9 cellular contexts compared by ENCODE assay signal in genomic region chr5:1930880-1931589, GRCh38. TPM values are rescaled to one million over a fixed set of nuclear protein-coding genes. Genes with fewer than 3 reads are reported as not detected.
DNase-seq lines count a peak whose midpoint lies in the region; ATAC-seq and TF ChIP-seq lines count a peak whose summit lies in the region.
"Had no signal": no experiment of that assay in that cellular context is flagged by ENCODE, and none has a peak within 500 bp of the region (broad histone marks: within the 10 kb centered on the region; RNA-seq: fewer than 3 reads in every experiment).

No MANE protein-coding gene starts in this region.

- H2AFZ ChIP-seq in MM.1S (ENCODE audit: low read length): no peak overlapping the region

- intact Hi-C loops in sigmoid colon (cut with DNase I): no loop called here

- peak; percentile 26 for DNase-seq in G401 (ENCODE audit: low spot score)
- peak in 29 of 61 donors; percentile 9 to 76 (median 42) for DNase-seq in caudate nucleus (lab: John Stamatoyannopoulos, UW)
- DNase-seq in islet precursor cell: peak; percentile 78
- DNase-seq in sigmoid colon: peak; percentile 68
- DNase-seq in NCI-H1417 (lab: John Stamatoyannopoulos, UW): no peak
- DNase-seq in MM.1S: no peak
- DNase-seq in activated CD4-positive, alpha-beta T cell treated with anti-CD3 and anti-CD28 coated beads, Interleukin-2, amount 50 U/mL, for 48 hours: no peak
- DNase-seq: activated T-cell treated with anti-CD3 and anti-CD28 coated beads, Interleukin-2, amount 50 U/mL, for 4 hours had no signal

- H3K4me3 ChIP-seq in sigmoid colon (peak overlapping the region; percentile 32 to 59 (median 52)), MM.1S (ENCODE audit: low read length) (no peak overlapping the region)

- H3K79me2 ChIP-seq in MM.1S (ENCODE audit: low read length): no peaks in the 10 kb centered on the region

- H4K20me1 ChIP-seq in MM.1S (ENCODE audit: insufficient read depth, low read length): no peaks in the 10 kb centered on the region

- 3% methylated on average over 63 of the region's 63 CpGs for WGBS in sigmoid colon, 2 donors

- H3K4me1 ChIP-seq in sigmoid colon (peaks cover 0 to 12% (median 5%) of the 10 kb centered on the region in 4 donors), MM.1S (ENCODE audit: low read length) (no peaks in the 10 kb centered on the region)

- no peak for TF ChIP-seq CTCF in sigmoid colon (IDR thresholded peaks at IDR 0.05)
- no peak for TF ChIP-seq CTCF in MM.1S (IDR thresholded peaks at IDR 0.05; ENCODE audit: low read length)

- H3K4me2 ChIP-seq in MM.1S (ENCODE audit: low read depth, low read length): no peak overlapping the region

- H3K27me3 ChIP-seq in sigmoid colon (peaks cover 4 to 34% (median 9%) of the 10 kb centered on the region in 3 donors), MM.1S (replicated peaks; ENCODE audit: insufficient read depth, low read length) (peaks cover 39% of the 10 kb centered on the region)

- peak overlapping the region; percentile 44 for H3K27ac ChIP-seq in caudate nucleus (ENCODE audit: low read depth, low read length)
- peak overlapping the region; percentile 68 to 81 (median 74) for H3K27ac ChIP-seq in sigmoid colon
- H3K27ac ChIP-seq in MM.1S (ENCODE audit: low read length): no peak overlapping the region

- no peak for ATAC-seq in GM18907 (IDR thresholded peaks at IDR 0.05; ENCODE audit: unreplicated experiment)

- H3F3A ChIP-seq in MM.1S (ENCODE audit: insufficient read depth, low read length): no peaks in the 10 kb centered on the region

- no peak for TF ChIP-seq POLR2A in sigmoid colon (IDR thresholded peaks at IDR 0.05)

- H3K9me2 ChIP-seq in MM.1S (replicated peaks; ENCODE audit: insufficient read depth, low read length): no peaks in the 10 kb centered on the region

- H3K36me3 ChIP-seq in sigmoid colon: peaks cover 0 to 8% (median 0%) of the 10 kb centered on the region in 4 donors
- no peaks in the 10 kb centered on the region for H3K36me3 ChIP-seq in MM.1S (replicated peaks; ENCODE audit: insufficient read depth, low read length)

- in situ Hi-C loops in G401 (cut with HindIII; ENCODE audit: low sequenced_read_pairs): no loop called here

- TF ChIP-seq EP300 in sigmoid colon (IDR thresholded peaks at IDR 0.05): no peak

- H3K9ac ChIP-seq in MM.1S (ENCODE audit: low read length): no peak overlapping the region

- no peaks in the 10 kb centered on the region for H3K9me3 ChIP-seq in sigmoid colon
- H3K9me3 ChIP-seq in MM.1S (replicated peaks; ENCODE audit: insufficient read depth, low read length): no peaks in the 10 kb centered on the region

RNA-seq across cellular contexts. Expression of gene IRX4, which starts 48.3 kb away (rescaled TPM):
- total RNA-seq in G401 (2014; rRNA removed; shearing (Covaris generic)): not detected in 2 replicates
- total RNA-seq in sigmoid colon: not detected
- polyA plus RNA-seq in sigmoid colon: under 1 TPM in 1 of 3 donors, not detected in 2; 0.06 TPM
- total RNA-seq: activated T-cell treated with anti-CD3 and anti-CD28 coated beads, Interleukin-2, amount 50 U/mL, for 4 hours had no signal

Comparison
In these comparisons a context has a peak if more than half of its experiments do, and no peak if none do; other contexts are left out.
1. DNase-seq: peak in G401 (single experiment), islet precursor cell (single experiment) and sigmoid colon (single experiment); none in NCI-H1417 (0 of 3), MM.1S (single experiment) and activated CD4-positive, alpha-beta T cell treated with anti-CD3 and anti-CD28 coated beads, Interleukin-2, amount 50 U/mL, for 48 hours (0 of 2).